1 cellular context compared by ENCODE assay signal in genomic region chr2:76197428-76197827, GRCh38.
TF ChIP-seq lines count a peak whose summit lies in the region.

No MANE protein-coding gene starts in this region.

TF ChIP-seq in GM23338, 12 proteins besides CTCF, POLR2A, EP300 and RAD21 (continued from another document):
- TF ChIP-seq ZNF462 (CRISPR knock-in tag; IDR thresholded peaks at IDR 0.05), result no peak
- no peak for TF ChIP-seq EZH2 (IDR thresholded peaks at IDR 0.05; ENCODE audit: low read depth, unreplicated experiment)
- no peak for TF ChIP-seq JUNB (IDR thresholded peaks at IDR 0.05; ENCODE audit: unreplicated experiment)
- no peak for TF ChIP-seq NANOG (IDR thresholded peaks at IDR 0.05; ENCODE audit: borderline replicate concordance)
- no peak for TF ChIP-seq EZH2phosphoT487 (IDR thresholded peaks at IDR 0.05; ENCODE audit: unreplicated experiment)
- no peak for TF ChIP-seq CREB1 (CRISPR knock-in tag; IDR thresholded peaks at IDR 0.05; ENCODE audit: low read depth)
- TF ChIP-seq, protein P1, sequence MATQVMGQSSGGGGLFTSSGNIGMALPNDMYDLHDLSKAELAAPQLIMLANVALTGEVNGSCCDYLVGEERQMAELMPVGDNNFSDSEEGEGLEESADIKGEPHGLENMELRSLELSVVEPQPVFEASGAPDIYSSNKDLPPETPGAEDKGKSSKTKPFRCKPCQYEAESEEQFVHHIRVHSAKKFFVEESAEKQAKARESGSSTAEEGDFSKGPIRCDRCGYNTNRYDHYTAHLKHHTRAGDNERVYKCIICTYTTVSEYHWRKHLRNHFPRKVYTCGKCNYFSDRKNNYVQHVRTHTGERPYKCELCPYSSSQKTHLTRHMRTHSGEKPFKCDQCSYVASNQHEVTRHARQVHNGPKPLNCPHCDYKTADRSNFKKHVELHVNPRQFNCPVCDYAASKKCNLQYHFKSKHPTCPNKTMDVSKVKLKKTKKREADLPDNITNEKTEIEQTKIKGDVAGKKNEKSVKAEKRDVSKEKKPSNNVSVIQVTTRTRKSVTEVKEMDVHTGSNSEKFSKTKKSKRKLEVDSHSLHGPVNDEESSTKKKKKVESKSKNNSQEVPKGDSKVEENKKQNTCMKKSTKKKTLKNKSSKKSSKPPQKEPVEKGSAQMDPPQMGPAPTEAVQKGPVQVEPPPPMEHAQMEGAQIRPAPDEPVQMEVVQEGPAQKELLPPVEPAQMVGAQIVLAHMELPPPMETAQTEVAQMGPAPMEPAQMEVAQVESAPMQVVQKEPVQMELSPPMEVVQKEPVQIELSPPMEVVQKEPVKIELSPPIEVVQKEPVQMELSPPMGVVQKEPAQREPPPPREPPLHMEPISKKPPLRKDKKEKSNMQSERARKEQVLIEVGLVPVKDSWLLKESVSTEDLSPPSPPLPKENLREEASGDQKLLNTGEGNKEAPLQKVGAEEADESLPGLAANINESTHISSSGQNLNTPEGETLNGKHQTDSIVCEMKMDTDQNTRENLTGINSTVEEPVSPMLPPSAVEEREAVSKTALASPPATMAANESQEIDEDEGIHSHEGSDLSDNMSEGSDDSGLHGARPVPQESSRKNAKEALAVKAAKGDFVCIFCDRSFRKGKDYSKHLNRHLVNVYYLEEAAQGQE (IDR thresholded peaks at IDR 0.05; ENCODE audit: unreplicated experiment), result no peak
TF ChIP-seq in GM23338: peak in this region for 0.
